ENCODE assay signal across 10 cellular contexts in genomic region chr11:12077535-12078280, GRCh38. TPM values are rescaled to one million over a fixed set of nuclear protein-coding genes. Genes with fewer than 3 reads are reported as not detected.
DNase-seq lines count a peak whose midpoint lies in the region; ATAC-seq, FAIRE-seq and TF ChIP-seq lines count a peak whose summit lies in the region.
"Had no signal": no experiment of that assay in that cellular context is flagged by ENCODE, and none has a peak within 500 bp of the region (broad histone marks: within the 10 kb centered on the region; RNA-seq: fewer than 3 reads in every experiment).

No MANE protein-coding gene starts in this region.

- H3K27me3 ChIP-seq in bronchial epithelial cell (ENCODE audit: control insufficient read depth, insufficient read depth, low read length) (no peaks in the 10 kb centered on the region), lower lobe of right lung (ENCODE audit: low read depth) (no peaks in the 10 kb centered on the region)
- H3K27me3 ChIP-seq in CD8-positive, alpha-beta memory T cell (ENCODE audit: insufficient read depth, low read length, poor library complexity, severe bottlenecking), result no peaks in the 10 kb centered on the region

- CTCF ChIA-PET in CD8-positive, alpha-beta memory T cell (lab: Charles Lee), result interaction anchor here (0.6 kb wide), 1 partner anchor 158 kb away, joined by 3 read pairs; no protein-coding TSS in a partner anchor

- no peak overlapping the region for H3K4me3 ChIP-seq in bronchial epithelial cell (ENCODE audit: low read depth, low read length)
- H3K4me3 ChIP-seq in lower lobe of right lung, result no peak overlapping the region
- H3K4me3 ChIP-seq in CD8-positive, alpha-beta memory T cell (ENCODE audit: low read length), result no peak overlapping the region

- peaks cover 7 to 8% (median 7%) of the 10 kb centered on the region in 3 donors for H3K27me3 Mint-ChIP-seq in immature natural killer cell (ENCODE audit: low read depth in 3 of 3)
- peaks cover 6% of the 10 kb centered on the region for H3K27me3 Mint-ChIP-seq in endothelial cell (ENCODE audit: unreplicated experiment)
- H3K27me3 Mint-ChIP-seq in CD8-positive, alpha-beta memory T cell, result peaks cover 0 to 4% of the 10 kb centered on the region in 2 donors

- H3K4me1 ChIP-seq in lower lobe of right lung, result peaks cover 14% of the 10 kb centered on the region
- no peaks in the 10 kb centered on the region for H3K4me1 ChIP-seq in CD8-positive, alpha-beta memory T cell (ENCODE audit: insufficient read depth, low read length)

- H3K27ac ChIP-seq in lower lobe of right lung, result peak overlapping the region; percentile 70
- no peak overlapping the region for H3K27ac ChIP-seq in CD8-positive, alpha-beta memory T cell (ENCODE audit: low read depth, low read length)

- H3K9me3 ChIP-seq in lower lobe of right lung, result no peaks in the 10 kb centered on the region
- H3K9me3 ChIP-seq in CD8-positive, alpha-beta memory T cell (ENCODE audit: low read length), result no peaks in the 10 kb centered on the region

- POLR2A ChIA-PET in CD8-positive, alpha-beta memory T cell (lab: Charles Lee), result no interaction called here

- intact Hi-C loops in lower lobe of right lung (cut with DNase I), result no loop called here
- intact Hi-C loops in sciatic nerve (cut with DNase I), result no loop called here

- H3K27ac Mint-ChIP-seq in immature natural killer cell (peak overlapping the region in 1 of 6 donors; percentile 23), endothelial cell (ENCODE audit: unreplicated experiment) (no peak overlapping the region)
- peak overlapping the region in 2 of 8 donors; percentile 35 to 80 for H3K27ac Mint-ChIP-seq in CD8-positive, alpha-beta memory T cell
- H3K27ac Mint-ChIP-seq: CD4-positive, CD25-positive, alpha-beta regulatory T cell had no signal

- H3K36me3 ChIP-seq in bronchial epithelial cell (ENCODE audit: control insufficient read depth, insufficient read depth, low read length) (no peaks in the 10 kb centered on the region), lower lobe of right lung (no peaks in the 10 kb centered on the region)
- no peaks in the 10 kb centered on the region for H3K36me3 ChIP-seq in CD8-positive, alpha-beta memory T cell (ENCODE audit: insufficient read depth, low read length)

- H3K4me3 Mint-ChIP-seq in immature natural killer cell, result no peak overlapping the region
- no peak overlapping the region for H3K4me3 Mint-ChIP-seq in endothelial cell (ENCODE audit: unreplicated experiment)
- H3K4me3 Mint-ChIP-seq in CD8-positive, alpha-beta memory T cell, result no peak overlapping the region
- H3K4me3 Mint-ChIP-seq: CD4-positive, CD25-positive, alpha-beta regulatory T cell had no signal

- H3K4me1 Mint-ChIP-seq in immature natural killer cell (peaks cover 0 to 2% of the 10 kb centered on the region in 2 donors), endothelial cell (ENCODE audit: unreplicated experiment) (no peaks in the 10 kb centered on the region)
- H3K4me1 Mint-ChIP-seq in CD8-positive, alpha-beta memory T cell, result no peaks in the 10 kb centered on the region
- H3K4me1 Mint-ChIP-seq: CD4-positive, CD25-positive, alpha-beta regulatory T cell had no signal

- no peak for FAIRE-seq in bronchial epithelial cell (lab: Jason Lieb, UNC)

- TF ChIP-seq CTCF in bronchial epithelial cell (IDR thresholded peaks at IDR 0.05; ENCODE audit: insufficient read depth, low read length, severe bottlenecking) (no peak), lower lobe of right lung (IDR thresholded peaks at IDR 0.05) (no peak), endothelial cell (IDR thresholded peaks at IDR 0.05; ENCODE audit: unreplicated experiment) (no peak)

- ATAC-seq in lower lobe of right lung (no peak), sciatic nerve (no peak)

- DNase-seq in LHCN-M2 (ENCODE audit: low read depth) (peak; percentile 71), bronchial epithelial cell (ENCODE audit: low read depth) (peak; percentile 83), lower lobe of right lung (no peak), stromal cell of bone marrow (ENCODE audit: low read depth) (peak; percentile 50), immature natural killer cell (no peak), sciatic nerve (ENCODE audit: low spot score) (no peak), endothelial cell (ENCODE audit: low spot score) (no peak)
- DNase-seq in CD8-positive, alpha-beta memory T cell, result no peak
- DNase-seq: CD4-positive, CD25-positive, alpha-beta regulatory T cell had no signal

- H3K9me3 Mint-ChIP-seq in immature natural killer cell, result no peaks in the 10 kb centered on the region
- H3K9me3 Mint-ChIP-seq in endothelial cell (ENCODE audit: unreplicated experiment), result no peaks in the 10 kb centered on the region
- H3K9me3 Mint-ChIP-seq in CD8-positive, alpha-beta memory T cell, result no peaks in the 10 kb centered on the region

- H3K36me3 Mint-ChIP-seq in immature natural killer cell, result peaks cover 0 to 6% (median 3%) of the 10 kb centered on the region in 3 donors
- H3K36me3 Mint-ChIP-seq in endothelial cell (ENCODE audit: low read depth, unreplicated experiment), result no peaks in the 10 kb centered on the region
- H3K36me3 Mint-ChIP-seq in CD8-positive, alpha-beta memory T cell, result peaks cover 0 to 2% (median 0%) of the 10 kb centered on the region in 3 donors
- H3K36me3 Mint-ChIP-seq: brain; CD4-positive, CD25-positive, alpha-beta regulatory T cell had no signal

RNA-seq across cellular contexts. Expression of gene MICAL2, which starts 32.7 kb away (rescaled TPM):
- total RNA-seq in LHCN-M2 (2014; rRNA removed), result 83.0 and 85.3 TPM in 2 replicates
- 105 TPM for polyA plus RNA-seq in LHCN-M2 (2012)
- total RNA-seq in bronchial epithelial cell, result 75.0 and 95.9 TPM in 2 replicates
- total RNA-seq in lower lobe of right lung, result 127 TPM
- polyA plus RNA-seq in immature natural killer cell, result 10 to 100 TPM in 2 of 3 donors, 1 to 10 TPM in 1; 7.0 to 35.0 (median 10.1) TPM
- 92.4 TPM for total RNA-seq in sciatic nerve
- 21.7 TPM for total RNA-seq in endothelial cell (ENCODE audit: unreplicated experiment)
- 100 to 1,000 TPM; 146 to 147 TPM for total RNA-seq in CD8-positive, alpha-beta memory T cell
- polyA plus RNA-seq in CD8-positive, alpha-beta memory T cell, result 32.4 TPM

Comparison
In these comparisons a context has a peak if more than half of its experiments do, and no peak if none do; other contexts are left out.
1. DNase-seq: peak in LHCN-M2 (single experiment), bronchial epithelial cell (single experiment) and stromal cell of bone marrow (single experiment); none in lower lobe of right lung (single experiment), immature natural killer cell (0 of 3), sciatic nerve (single experiment), endothelial cell (single experiment) and CD8-positive, alpha-beta memory T cell (0 of 5).